Comparison of ENCODE assay signal across 10 cellular contexts in the genomic region with DNA sequence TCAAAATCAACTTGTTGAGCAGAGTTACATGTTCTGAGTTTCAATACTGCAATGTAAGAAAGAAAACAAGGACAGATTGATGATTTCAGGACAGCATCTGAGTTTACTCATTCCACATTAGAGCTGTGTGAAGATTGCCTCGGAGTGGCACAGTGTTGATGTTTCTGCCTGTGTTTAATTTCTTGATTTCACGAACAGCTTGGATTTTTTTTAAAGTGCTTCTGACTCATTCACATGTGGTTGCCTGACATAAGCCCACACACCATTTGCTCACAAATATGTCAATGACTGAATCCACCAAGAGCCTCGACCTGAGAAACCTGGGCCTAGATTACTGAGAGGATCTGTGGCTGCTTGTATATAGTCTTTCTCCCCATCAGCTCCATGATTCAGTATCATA.
A peak's percentile ranks its signal among the peaks of the same experiment; 100 is the strongest.
DNase-seq lines count a peak whose midpoint lies in the region; ATAC-seq, FAIRE-seq and TF ChIP-seq lines count a peak whose summit lies in the region.
"Had no signal": no experiment of that assay in that cellular context is flagged by ENCODE, and none has a peak within 500 bp of the region (broad histone marks: within the 10 kb centered on the region; RNA-seq: fewer than 3 reads in every experiment).

No MANE protein-coding gene starts in this region.

- no peaks in the 10 kb centered on the region for H3K36me3 Mint-ChIP-seq in HFFc6 (ENCODE audit: low read depth)

- H3K27me3 ChIP-seq in lower lobe of right lung (ENCODE audit: low read depth) = no peaks in the 10 kb centered on the region
- H3K27me3 ChIP-seq: cardiac muscle cell had no signal

- in situ Hi-C loops in astrocyte of the cerebellum (cut with HindIII; ENCODE audit: low sequenced_read_pairs) = no loop called here

- peak overlapping the region; percentile 49; the same call in 1 of the 2 replicates for H3K27ac Mint-ChIP-seq in HFFc6
- H3K27ac Mint-ChIP-seq: activated CD4-positive, alpha-beta T cell treated with anti-CD3 and anti-CD28 coated beads, Interleukin-2, amount 10 ng/mL, durations not matched to agents 7 days and 5 days had no signal

- peaks cover 23% of the 10 kb centered on the region for H3K4me1 Mint-ChIP-seq in HFFc6 (ENCODE audit: low read depth)
- H3K4me1 Mint-ChIP-seq: activated CD4-positive, alpha-beta T cell treated with anti-CD3 and anti-CD28 coated beads, Interleukin-2, amount 10 ng/mL, durations not matched to agents 7 days and 5 days had no signal

- no peaks in the 10 kb centered on the region for H3K9me3 ChIP-seq in lower lobe of right lung

- H3K4me3 Mint-ChIP-seq in HFFc6 = no peak overlapping the region
- H3K4me3 Mint-ChIP-seq: activated CD4-positive, alpha-beta T cell treated with anti-CD3 and anti-CD28 coated beads, Interleukin-2, amount 10 ng/mL, durations not matched to agents 7 days and 5 days had no signal

- ATAC-seq in lower lobe of right lung = no peak

- H3K9me3 Mint-ChIP-seq in HFFc6 = no peaks in the 10 kb centered on the region
- H3K9me3 Mint-ChIP-seq: activated CD4-positive, alpha-beta T cell treated with anti-CD3 and anti-CD28 coated beads, Interleukin-2, amount 10 ng/mL, durations not matched to agents 7 days and 5 days had no signal

- intact Hi-C loops in lower lobe of right lung (cut with DNase I) = no loop called here

- peak; percentile 62 for FAIRE-seq in islet of Langerhans (lab: Jason Lieb, UNC)

- no peak for TF ChIP-seq CTCF in HFFc6 (IDR thresholded peaks at IDR 0.05)
- no peak for TF ChIP-seq CTCF in astrocyte of the cerebellum (IDR thresholded peaks at IDR 0.05; ENCODE audit: low read depth, low read length, missing control alignments)
- TF ChIP-seq CTCF in lower lobe of right lung (IDR thresholded peaks at IDR 0.05) = no peak

- H3K27me3 Mint-ChIP-seq in HFFc6 (ENCODE audit: insufficient read depth) = no peaks in the 10 kb centered on the region; the same call in 1 of the 2 replicates
- H3K27me3 Mint-ChIP-seq: activated CD4-positive, alpha-beta T cell treated with anti-CD3 and anti-CD28 coated beads, Interleukin-2, amount 10 ng/mL, durations not matched to agents 7 days and 5 days had no signal

- H3K36me3 ChIP-seq in lower lobe of right lung = no peaks in the 10 kb centered on the region
- H3K36me3 ChIP-seq: cardiac muscle cell had no signal

- no peaks in the 10 kb centered on the region for H3K4me1 ChIP-seq in lower lobe of right lung

- no peak overlapping the region for H3K27ac ChIP-seq in lower lobe of right lung
- H3K27ac ChIP-seq: cardiac muscle cell had no signal

- H3K4me3 ChIP-seq in astrocyte of the cerebellum (ENCODE audit: low read depth, low read length) = no peak overlapping the region
- H3K4me3 ChIP-seq in lower lobe of right lung = no peak overlapping the region
- H3K4me3 ChIP-seq: cardiac muscle cell had no signal

- DNase-seq in AG20443 (ENCODE audit: low spot score) = peak; percentile 79
- DNase-seq in HFFc6 = peak; percentile 75
- DNase-seq in astrocyte of the cerebellum (ENCODE audit: low read depth) = peak; percentile 72
- DNase-seq in cerebellar cortex (ENCODE audit: low spot score) = no peak
- DNase-seq in lower lobe of right lung = no peak
- no peak for DNase-seq in NCI-H187 treated with DMSO at 0.1 percent for 48 hours (lab: John Stamatoyannopoulos, UW)
- DNase-seq in NCI-H1930 (lab: John Stamatoyannopoulos, UW) = no peak
- DNase-seq: activated CD4-positive, alpha-beta T cell treated with anti-CD3 and anti-CD28 coated beads, Interleukin-2, amount 10 ng/mL, durations not matched to agents 7 days and 5 days had no signal

Comparison
In these comparisons a context has a peak if more than half of its experiments do, and no peak if none do; other contexts are left out.
1. DNase-seq: peak in AG20443 (single experiment), HFFc6 (single experiment) and astrocyte of the cerebellum (single experiment); none in cerebellar cortex (single experiment), lower lobe of right lung (single experiment), NCI-H187 treated with DMSO at 0.1 percent for 48 hours (single experiment) and NCI-H1930 (0 of 2).